ENCODE assay signal across 18 cellular contexts in the genomic region with DNA sequence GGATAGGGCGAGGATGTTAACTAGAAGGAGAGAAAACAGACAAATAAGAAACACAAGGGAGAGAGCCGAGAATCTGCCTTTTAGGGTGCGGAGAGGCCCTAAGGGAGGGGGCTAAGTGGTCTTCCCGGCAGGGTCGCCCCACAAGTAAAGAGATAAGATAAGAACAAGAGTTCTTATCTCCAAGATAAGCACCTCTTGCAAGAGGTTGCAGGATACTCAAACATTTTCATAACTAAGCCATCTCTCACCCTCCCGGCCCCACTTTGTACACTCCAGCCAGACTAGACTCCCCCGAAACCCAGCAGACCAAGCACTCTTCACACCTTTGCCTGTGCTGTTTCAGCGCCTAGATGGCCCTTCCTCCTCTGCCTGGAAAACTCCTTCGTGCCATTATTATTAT. TPM values are rescaled to one million over a fixed set of nuclear protein-coding genes. Genes with fewer than 3 reads are reported as not detected.
DNase-seq lines count a peak whose midpoint lies in the region; ATAC-seq and TF ChIP-seq lines count a peak whose summit lies in the region.
"Had no signal": no experiment of that assay in that cellular context is flagged by ENCODE, and none has a peak within 500 bp of the region (broad histone marks: within the 10 kb centered on the region; RNA-seq: fewer than 3 reads in every experiment).

No MANE protein-coding gene starts in this region.

- H3K9me3 Mint-ChIP-seq in stimulated activated naive CD8-positive, alpha-beta T cell treated with anti-CD3 and anti-CD28 coated beads, Interleukin-15, Interleukin-2, amounts not matched to agents 100 ng/mL and 50 ng/mL, for 24 hours = no peaks in the 10 kb centered on the region
- H3K9me3 Mint-ChIP-seq in stimulated activated naive CD8-positive, alpha-beta T cell treated with anti-CD3 and anti-CD28 coated beads, Interleukin-15, amount 100 ng/mL, for 72 hours = no peaks in the 10 kb centered on the region
- H3K9me3 Mint-ChIP-seq in brain = no peaks in the 10 kb centered on the region
- no peaks in the 10 kb centered on the region for H3K9me3 Mint-ChIP-seq in naive B cell

- H3K36me3 Mint-ChIP-seq in stimulated activated naive CD8-positive, alpha-beta T cell treated with anti-CD3 and anti-CD28 coated beads, Interleukin-15, Interleukin-2, amounts not matched to agents 100 ng/mL and 50 ng/mL, for 24 hours (ENCODE audit: low read depth) = no peaks in the 10 kb centered on the region
- H3K36me3 Mint-ChIP-seq in brain = no peaks in the 10 kb centered on the region
- H3K36me3 Mint-ChIP-seq in naive B cell = no peaks in the 10 kb centered on the region

- H3K27me3 Mint-ChIP-seq in stimulated activated naive CD8-positive, alpha-beta T cell treated with anti-CD3 and anti-CD28 coated beads, Interleukin-15, Interleukin-2, amounts not matched to agents 100 ng/mL and 50 ng/mL, for 24 hours = peaks cover 4% of the 10 kb centered on the region
- no peaks in the 10 kb centered on the region for H3K27me3 Mint-ChIP-seq in stimulated activated naive CD8-positive, alpha-beta T cell treated with anti-CD3 and anti-CD28 coated beads, Interleukin-15, amount 100 ng/mL, for 72 hours
- H3K27me3 Mint-ChIP-seq in brain = peaks cover 25% of the 10 kb centered on the region
- H3K27me3 Mint-ChIP-seq in naive B cell = peaks cover 0 to 8% (median 7%) of the 10 kb centered on the region in 3 donors

- H3K4me1 Mint-ChIP-seq in stimulated activated naive CD8-positive, alpha-beta T cell treated with anti-CD3 and anti-CD28 coated beads, Interleukin-15, Interleukin-2, amounts not matched to agents 100 ng/mL and 50 ng/mL, for 24 hours (ENCODE audit: low read depth) = peaks cover 9% of the 10 kb centered on the region
- H3K4me1 Mint-ChIP-seq in stimulated activated naive CD8-positive, alpha-beta T cell treated with anti-CD3 and anti-CD28 coated beads, Interleukin-15, amount 100 ng/mL, for 72 hours = peaks cover 21% of the 10 kb centered on the region
- H3K4me1 Mint-ChIP-seq in brain (peaks cover 7% of the 10 kb centered on the region), naive B cell (peaks cover 4 to 17% (median 16%) of the 10 kb centered on the region in 3 donors)

- DNase-seq in stimulated activated naive CD8-positive, alpha-beta T cell treated with anti-CD3 and anti-CD28 coated beads, Interleukin-15, amount 100 ng/mL, for 72 hours = no peak
- DNase-seq in naive B cell = no peak
- DNase-seq in NCI-H1436 treated with DMSO at 0.1 percent for 48 hours (lab: John Stamatoyannopoulos, UW) = no peak
- DNase-seq: cerebellar nuclear complex; foreskin melanocyte; GF-D8; midbrain; MM.1S; NCI-H2029 treated with DMSO at 0.1 percent for 48 hours; NCI-H526 treated with DMSO at 0.1 percent for 48 hours; PC-3; stimulated activated CD4-positive, alpha-beta T cell treated with anti-CD3 and anti-CD28 coated beads, Interleukin-15, amount 100 ng/mL, for 24 hours had no signal

- no peak for TF ChIP-seq CTCF in brain (conservative IDR thresholded peaks at IDR 0.05)

- H3K4me3 Mint-ChIP-seq in stimulated activated naive CD8-positive, alpha-beta T cell treated with anti-CD3 and anti-CD28 coated beads, Interleukin-15, Interleukin-2, amounts not matched to agents 100 ng/mL and 50 ng/mL, for 24 hours = peak overlapping the region; percentile 5
- H3K4me3 Mint-ChIP-seq in stimulated activated naive CD8-positive, alpha-beta T cell treated with anti-CD3 and anti-CD28 coated beads, Interleukin-15, amount 100 ng/mL, for 72 hours = no peak overlapping the region
- H3K4me3 Mint-ChIP-seq in brain = peak overlapping the region; percentile 87 to 96 (median 92)
- H3K4me3 Mint-ChIP-seq in naive B cell = peak overlapping the region in 7 of 8 donors; percentile 43 to 87 (median 69)

- H3K4me3 ChIP-seq in urinary bladder (ENCODE audit: low read depth, low read length) = no peak overlapping the region

- peak overlapping the region; percentile 32 for H3K27ac ChIP-seq in urinary bladder (ENCODE audit: low read depth)

- no peak for ATAC-seq in stimulated activated naive CD8-positive, alpha-beta T cell treated with anti-CD3 and anti-CD28 coated beads, Interleukin-15, amount 100 ng/mL, for 72 hours
- ATAC-seq in naive B cell (ENCODE audit: low read depth in 2 of 2) = no peak
- no peak for ATAC-seq in GM19467 (IDR thresholded peaks at IDR 0.05; ENCODE audit: unreplicated experiment)
- ATAC-seq in HG03520 (IDR thresholded peaks at IDR 0.05; ENCODE audit: unreplicated experiment) = no peak
- ATAC-seq: PC-3 had no signal

- H3K36me3 ChIP-seq in urinary bladder (ENCODE audit: insufficient read depth) = no peaks in the 10 kb centered on the region
- H3K36me3 ChIP-seq: prostate gland had no signal

- no peaks in the 10 kb centered on the region for H3K4me1 ChIP-seq in urinary bladder (ENCODE audit: insufficient read depth)
- H3K4me1 ChIP-seq: prostate gland had no signal

- 65% methylated on average over 9 of the region's 9 CpGs for WGBS in urinary bladder

- H3K27ac Mint-ChIP-seq in stimulated activated naive CD8-positive, alpha-beta T cell treated with anti-CD3 and anti-CD28 coated beads, Interleukin-15, Interleukin-2, amounts not matched to agents 100 ng/mL and 50 ng/mL, for 24 hours = no peak overlapping the region
- no peak overlapping the region for H3K27ac Mint-ChIP-seq in stimulated activated naive CD8-positive, alpha-beta T cell treated with anti-CD3 and anti-CD28 coated beads, Interleukin-15, amount 100 ng/mL, for 72 hours
- no peak overlapping the region for H3K27ac Mint-ChIP-seq in brain
- H3K27ac Mint-ChIP-seq in naive B cell = no peak overlapping the region

RNA-seq across cellular contexts. Expression of a gene that starts 14.3 kb away (rescaled TPM):
- polyA plus RNA-seq in brain (ENCODE audit: insufficient read depth, low read depth, low replicate concordance) (15.1 TPM), naive B cell (ENCODE audit: low read depth in 6 of 6) (10 to 100 TPM in 1 of 6 donors, 1 to 10 TPM in 5; 3.1 to 10.7 (median 6.0) TPM), urinary bladder (11.4 TPM)
- 3.8 TPM for total RNA-seq in urinary bladder

RNA-seq across cellular contexts. Expression of a gene that starts 15.0 kb away (rescaled TPM):
- 59.1 TPM for polyA plus RNA-seq in brain (ENCODE audit: insufficient read depth, low read depth, low replicate concordance)
- 10 to 100 TPM; 19.8 to 30.5 (median 25.8) TPM for polyA plus RNA-seq in naive B cell (ENCODE audit: low read depth in 6 of 6)
- 7.6 TPM for total RNA-seq in urinary bladder
- polyA plus RNA-seq in urinary bladder = 55.3 TPM

RNA-seq across cellular contexts. Expression of a gene that starts 15.3 kb away (rescaled TPM):
- polyA plus RNA-seq in brain (ENCODE audit: insufficient read depth, low read depth, low replicate concordance) (17.1 TPM), naive B cell (ENCODE audit: low read depth in 6 of 6) (not detected), urinary bladder (not detected)
- 0.16 TPM for total RNA-seq in urinary bladder

RNA-seq across cellular contexts. Expression of a gene that starts 39.4 kb away (rescaled TPM):
- polyA plus RNA-seq in brain (ENCODE audit: insufficient read depth, low read depth, low replicate concordance) = 8.2 TPM
- polyA plus RNA-seq in naive B cell (ENCODE audit: low read depth in 6 of 6) = not detected
- total RNA-seq in urinary bladder = 10.6 TPM
- 11.1 TPM for polyA plus RNA-seq in urinary bladder

Comparison
In these comparisons a context has a peak if more than half of its experiments do, and no peak if none do; other contexts are left out.
1. H3K4me3 Mint-ChIP-seq: peak in stimulated activated naive CD8-positive, alpha-beta T cell treated with anti-CD3 and anti-CD28 coated beads, Interleukin-15, Interleukin-2, amounts not matched to agents 100 ng/mL and 50 ng/mL, for 24 hours (single experiment), brain (5 of 5) and naive B cell (7 of 8); none in stimulated activated naive CD8-positive, alpha-beta T cell treated with anti-CD3 and anti-CD28 coated beads, Interleukin-15, amount 100 ng/mL, for 72 hours (0 of 2).
2. RNA of a gene that starts 15.3 kb away (polyA plus RNA-seq): 17.1 TPM in brain (single experiment); not detected in urinary bladder (single experiment) and not detected in naive B cell; every median in the first group is over 10 times any median in the second.